29 cellular contexts compared by ENCODE assay signal in the genomic region with DNA sequence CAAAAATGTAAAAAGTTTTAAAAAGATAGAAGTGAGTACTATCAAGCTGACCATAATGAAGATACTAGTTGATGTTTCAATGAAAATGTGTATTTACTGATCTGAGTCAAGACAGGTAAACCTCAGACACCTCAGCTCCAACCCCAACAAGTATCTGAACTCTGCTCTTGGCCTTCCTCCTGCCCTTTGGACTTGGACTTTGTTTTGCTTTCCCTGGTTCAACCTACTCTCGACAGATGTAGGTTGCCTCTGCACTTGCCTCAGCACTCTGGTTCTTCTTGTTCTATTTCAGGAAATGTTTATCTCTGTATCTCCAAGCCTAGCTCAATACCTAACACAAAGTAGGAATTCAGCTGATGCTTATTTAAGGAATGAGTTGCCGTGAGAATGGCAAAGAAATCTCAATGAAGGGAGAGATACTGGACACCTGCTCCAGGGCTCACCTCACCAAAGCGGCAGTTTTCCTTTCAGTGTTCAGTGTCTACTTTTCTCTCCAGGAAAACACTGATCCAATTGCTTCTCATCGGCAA.
"Had no signal": no experiment of that assay in that cellular context is flagged by ENCODE, and none has a peak within 500 bp of the region (broad histone marks: within the 10 kb centered on the region; RNA-seq: fewer than 3 reads in every experiment).

No MANE protein-coding gene starts in this region.

- H3K27me3 ChIP-seq: esophagus squamous epithelium, gastrocnemius medialis, pancreas, upper lobe of left lung had no signal

- FAIRE-seq: islet of Langerhans had no signal

- H3K36me3 Mint-ChIP-seq: activated naive CD4-positive, alpha-beta T cell treated with anti-CD3 and anti-CD28 coated beads, Interleukin-2, amount 50 U/mL, for 24 hours; brain; T-cell had no signal

- H3K4me3 ChIP-seq: coronary artery, esophagus squamous epithelium, gastrocnemius medialis, lower lobe of right lung, pancreas, psoas muscle, skin epidermis, thoracic aorta, upper lobe of left lung had no signal

- H3K4me1 Mint-ChIP-seq: activated CD4-positive, alpha-beta T cell treated with anti-CD3 and anti-CD28 coated beads, Interleukin-2, amount 10 ng/mL, durations not matched to agents 7 days and 5 days; activated naive CD4-positive, alpha-beta T cell treated with anti-CD3 and anti-CD28 coated beads, Interleukin-2, amount 50 U/mL, for 24 hours; brain; T-cell had no signal

- H3K27ac ChIP-seq: coronary artery, esophagus squamous epithelium, gastrocnemius medialis, lower lobe of right lung, pancreas, psoas muscle, skin epidermis, thoracic aorta, upper lobe of left lung, WERI-Rb-1 had no signal

- H3K27me3 Mint-ChIP-seq: activated CD4-positive, alpha-beta T cell treated with anti-CD3 and anti-CD28 coated beads, Interleukin-2, amount 10 ng/mL, durations not matched to agents 7 days and 5 days had no signal

- H3K36me3 ChIP-seq: esophagus squamous epithelium, gastrocnemius medialis, lower lobe of right lung, pancreas, thoracic aorta, upper lobe of left lung, WERI-Rb-1 had no signal

- H3K9me3 ChIP-seq: gastrocnemius medialis, pancreas, thoracic aorta had no signal

- H3K4me3 Mint-ChIP-seq: activated CD4-positive, alpha-beta T cell treated with anti-CD3 and anti-CD28 coated beads, Interleukin-2, amount 10 ng/mL, durations not matched to agents 7 days and 5 days; activated CD8-positive, alpha-beta T cell treated with anti-CD3 and anti-CD28 coated beads, Interleukin-2, amount 10 ng/mL, durations not matched to agents 7 days and 5 days; activated naive CD4-positive, alpha-beta T cell treated with anti-CD3 and anti-CD28 coated beads, Interleukin-2, amount 50 U/mL, for 24 hours; brain; endodermal cell; natural killer cell treated with Interleukin-12 subunit alpha and Interleukin-12 subunit beta and Interleukin-15 and Interleukin-18, amount 100 ng/mL, for 72 hours; T-cell; T-helper 2 cell treated with Interferon-gamma antibody and Interleukin-4, amounts not matched to agents 5 μg/mL and 100 μg/mL, for 36 hours had no signal

- H3K27ac Mint-ChIP-seq: activated CD4-positive, alpha-beta T cell treated with anti-CD3 and anti-CD28 coated beads, Interleukin-2, amount 10 ng/mL, durations not matched to agents 7 days and 5 days; activated CD8-positive, alpha-beta T cell treated with anti-CD3 and anti-CD28 coated beads, Interleukin-2, amount 10 ng/mL, durations not matched to agents 7 days and 5 days; activated naive CD4-positive, alpha-beta T cell treated with anti-CD3 and anti-CD28 coated beads, Interleukin-2, amount 50 U/mL, for 24 hours; endodermal cell; natural killer cell treated with Interleukin-12 subunit alpha and Interleukin-12 subunit beta and Interleukin-15 and Interleukin-18, amount 100 ng/mL, for 72 hours; T-cell; T-helper 2 cell treated with Interferon-gamma antibody and Interleukin-4, amounts not matched to agents 5 μg/mL and 100 μg/mL, for 36 hours had no signal

- DNase-seq: activated CD4-positive, alpha-beta T cell treated with anti-CD3 and anti-CD28 coated beads, Interleukin-2, amount 10 ng/mL, durations not matched to agents 7 days and 5 days; activated CD4-positive, CD25-positive, alpha-beta regulatory T cell treated with anti-CD3 and anti-CD28 coated beads, Interleukin-2, amount 50 U/mL, for 72 hours; activated CD8-positive, alpha-beta T cell treated with anti-CD3 and anti-CD28 coated beads, Interleukin-2, amount 10 ng/mL, durations not matched to agents 7 days and 5 days; activated gamma-delta T cell treated with Interleukin-2 at 50 U/mL for 16 hours; activated T-cell treated with anti-CD3 and anti-CD28 coated beads, Interleukin-2, amount 50 U/mL, for 1 hour; anterior cingulate cortex; central memory CD4-positive, alpha-beta T cell; endodermal cell; esophagus squamous epithelium; gastrocnemius medialis; head of caudate nucleus; lower lobe of right lung; pancreas; psoas muscle; right cardiac atrium; stimulated activated CD4-positive, alpha-beta T cell treated with anti-CD3 and anti-CD28 coated beads, Interleukin-15, amount 100 ng/mL, for 24 hours; stimulated activated CD8-positive, alpha-beta memory T cell treated with anti-CD3 and anti-CD28 coated beads, Interleukin-4, amount 100 ng/mL, for 48 hours; stimulated activated naive CD4-positive, alpha-beta T cell; T-cell; upper lobe of left lung; WERI-Rb-1 had no signal

- ATAC-seq: activated CD8-positive, alpha-beta T cell treated with anti-CD3 and anti-CD28 coated beads, Interleukin-2, amount 10 ng/mL, durations not matched to agents 7 days and 5 days; gastrocnemius medialis; natural killer cell treated with Interleukin-12 subunit alpha and Interleukin-12 subunit beta and Interleukin-15 and Interleukin-18, amount 100 ng/mL, for 72 hours; psoas muscle; right cardiac atrium; T-cell had no signal

- H3K4me1 ChIP-seq: esophagus squamous epithelium, gastrocnemius medialis, lower lobe of right lung, psoas muscle, upper lobe of left lung had no signal
